13 cellular contexts compared by ENCODE assay signal in genomic region chr20:22763257-22763906, GRCh38.
DNase-seq lines count a peak whose midpoint lies in the region; ATAC-seq, FAIRE-seq and TF ChIP-seq lines count a peak whose summit lies in the region.
"Had no signal": no experiment of that assay in that cellular context is flagged by ENCODE, and none has a peak within 500 bp of the region (broad histone marks: within the 10 kb centered on the region; RNA-seq: fewer than 3 reads in every experiment).

No MANE protein-coding gene starts in this region.

- peaks cover 4% of the 10 kb centered on the region for H3K27me3 ChIP-seq in suprapubic skin
- H3K27me3 ChIP-seq: transverse colon had no signal

- ATAC-seq in GM21381 (IDR thresholded peaks at IDR 0.05; ENCODE audit: unreplicated experiment) (no peak), GM18858 (IDR thresholded peaks at IDR 0.05; ENCODE audit: unreplicated experiment) (no peak), HG02970 (IDR thresholded peaks at IDR 0.05; ENCODE audit: low FRiP score, unreplicated experiment) (no peak)
- ATAC-seq: Panc1 had no signal

- no peaks in the 10 kb centered on the region for H3K36me3 ChIP-seq in kidney (ENCODE audit: control insufficient read depth in 1 of 2, insufficient read depth in 2 of 2, low read length in 2 of 2)
- H3K36me3 ChIP-seq in suprapubic skin, result no peaks in the 10 kb centered on the region
- H3K36me3 ChIP-seq: transverse colon had no signal

- no peak overlapping the region for H3K4me3 ChIP-seq in kidney (ENCODE audit: low read length in 2 of 2)
- no peak overlapping the region for H3K4me3 ChIP-seq in suprapubic skin
- H3K4me3 ChIP-seq: transverse colon had no signal

- no peaks in the 10 kb centered on the region for H3K9me3 ChIP-seq in kidney (ENCODE audit: control insufficient read depth in 1 of 2, low read length in 2 of 2)
- no peaks in the 10 kb centered on the region for H3K9me3 ChIP-seq in suprapubic skin
- H3K9me3 ChIP-seq: transverse colon had no signal

- H3K9ac ChIP-seq in kidney (ENCODE audit: low read length in 2 of 2), result no peak overlapping the region

- no peak for TF ChIP-seq EP300 in suprapubic skin (IDR thresholded peaks at IDR 0.05)

- FAIRE-seq in kidney (lab: Jason Lieb, UNC), result no peak

- 48% methylated on average over 9 of the region's 9 CpGs for WGBS in suprapubic skin

- TF ChIP-seq CTCF in kidney (IDR thresholded peaks at IDR 0.05; ENCODE audit: borderline replicate concordance, extremely low read depth, insufficient read depth) (no peak), suprapubic skin (IDR thresholded peaks at IDR 0.05) (no peak)

- no peak for TF ChIP-seq POLR2A in suprapubic skin (IDR thresholded peaks at IDR 0.05)

- intact Hi-C loops in kidney (cut with DNase I), result no loop called here

- DNase-seq in HT1080 (ENCODE audit: low read depth) (peak; percentile 76), kidney (peak; percentile 78), suprapubic skin (ENCODE audit: low spot score in 2 of 2) (no peak), HuH-7.5 (ENCODE audit: low spot score) (no peak)
- DNase-seq: activated CD4-positive, alpha-beta T cell treated with anti-CD3 and anti-CD28 coated beads for 1 hour; activated naive CD4-positive, alpha-beta T cell treated with anti-CD3 and anti-CD28 coated beads, Interleukin-2, amount 50 U/mL, for 16 hours; NCI-H1436; transverse colon had no signal

- H3K4me1 ChIP-seq in kidney (ENCODE audit: control insufficient read depth in 1 of 2, insufficient read depth in 1 of 2, low read depth in 1 of 2, low read length in 2 of 2), result peaks cover 0 to 5% of the 10 kb centered on the region in 2 donors
- H3K4me1 ChIP-seq in suprapubic skin, result peaks cover 21% of the 10 kb centered on the region
- H3K4me1 ChIP-seq: transverse colon had no signal

- H3K27ac ChIP-seq in cingulate gyrus (ENCODE audit: low read depth, low read length), result peak overlapping the region; percentile 4
- H3K27ac ChIP-seq in kidney (ENCODE audit: low read depth in 2 of 2, low read length in 2 of 2), result peak overlapping the region; percentile 56 to 82
- H3K27ac ChIP-seq in suprapubic skin, result peak overlapping the region; percentile 44
- H3K27ac ChIP-seq: transverse colon had no signal

Comparison
In these comparisons a context has a peak if more than half of its experiments do, and no peak if none do; other contexts are left out.
1. DNase-seq: peak in HT1080 (single experiment) and kidney (single experiment); none in suprapubic skin (0 of 2) and HuH-7.5 (single experiment).
2. H3K27ac ChIP-seq: peak in every context shown above with its lines; median percentile 69 in kidney; 44 in suprapubic skin; 4 in cingulate gyrus.